ENCODE assay signal across 1 cellular context in the genomic region with DNA sequence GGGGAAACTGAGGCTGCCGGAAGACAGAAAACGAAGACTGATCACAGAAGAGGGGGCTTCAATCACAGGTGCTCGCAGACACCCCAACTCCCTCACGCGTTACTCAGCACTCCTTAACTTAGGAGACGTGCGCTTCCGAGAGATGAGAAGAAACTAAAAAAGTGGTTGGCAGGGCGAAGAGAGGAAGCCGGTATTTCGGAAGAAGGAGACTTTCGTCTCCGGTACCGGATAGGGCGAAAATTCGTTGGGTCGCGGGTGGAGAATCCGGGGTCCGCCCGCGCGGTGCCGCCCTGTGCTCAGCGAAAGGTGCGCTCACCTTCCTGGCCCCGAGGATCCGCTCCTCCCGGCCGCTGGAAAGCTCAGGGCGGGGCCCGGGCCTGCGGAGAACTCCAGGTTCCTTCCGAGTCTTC.
A peak's percentile ranks its signal among the peaks of the same experiment; 100 is the strongest.
TF ChIP-seq lines count a peak whose summit lies in the region.

No MANE protein-coding gene starts in this region.

TF ChIP-seq in HEK293, 187 proteins besides CTCF, POLR2A, EP300 and RAD21 (continued from another document):
- TF ChIP-seq KLF8 (tag by site-specific recombination; IDR thresholded peaks at IDR 0.05) (0 out of 2 replicates have a peak, but pooled peaks have one; percentile 30), SP2 (tag by site-specific recombination; IDR thresholded peaks at IDR 0.05) (peak; percentile 29; the same call in 1 of the 2 replicates), WT1 (tag by site-specific recombination; IDR thresholded peaks at IDR 0.05) (0 out of 2 replicates have a peak, but pooled peaks have one; percentile 7), ZNF10 (tag by site-specific recombination; IDR thresholded peaks at IDR 0.05) (no peak), ZEB2 (tag by site-specific recombination; IDR thresholded peaks at IDR 0.05) (0 out of 2 replicates have a peak, but pooled peaks have one; percentile 47), ZBTB20 (tag by site-specific recombination; IDR thresholded peaks at IDR 0.05) (peak; percentile 94)
- TF ChIP-seq, protein P1, sequence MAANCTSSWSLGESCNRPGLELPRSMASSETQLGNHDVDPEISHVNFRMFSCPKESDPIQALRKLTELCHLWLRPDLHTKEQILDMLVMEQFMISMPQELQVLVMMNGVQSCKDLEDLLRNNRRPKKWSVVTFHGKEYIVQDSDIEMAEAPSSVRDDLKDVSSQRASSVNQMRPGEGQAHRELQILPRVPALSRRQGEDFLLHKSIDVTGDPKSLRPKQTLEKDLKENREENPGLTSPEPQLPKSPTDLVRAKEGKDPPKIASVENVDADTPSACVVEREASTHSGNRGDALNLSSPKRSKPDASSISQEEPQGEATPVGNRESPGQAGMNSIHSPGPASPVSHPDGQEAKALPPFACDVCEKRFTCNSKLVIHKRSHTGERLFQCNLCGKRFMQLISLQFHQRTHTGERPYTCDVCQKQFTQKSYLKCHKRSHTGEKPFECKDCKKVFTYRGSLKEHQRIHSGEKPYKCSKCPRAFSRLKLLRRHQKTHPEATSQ (tag by site-specific recombination; IDR thresholded peaks at IDR 0.05) = no peak
